Comparison of ENCODE assay signal across 15 cellular contexts in the genomic region with DNA sequence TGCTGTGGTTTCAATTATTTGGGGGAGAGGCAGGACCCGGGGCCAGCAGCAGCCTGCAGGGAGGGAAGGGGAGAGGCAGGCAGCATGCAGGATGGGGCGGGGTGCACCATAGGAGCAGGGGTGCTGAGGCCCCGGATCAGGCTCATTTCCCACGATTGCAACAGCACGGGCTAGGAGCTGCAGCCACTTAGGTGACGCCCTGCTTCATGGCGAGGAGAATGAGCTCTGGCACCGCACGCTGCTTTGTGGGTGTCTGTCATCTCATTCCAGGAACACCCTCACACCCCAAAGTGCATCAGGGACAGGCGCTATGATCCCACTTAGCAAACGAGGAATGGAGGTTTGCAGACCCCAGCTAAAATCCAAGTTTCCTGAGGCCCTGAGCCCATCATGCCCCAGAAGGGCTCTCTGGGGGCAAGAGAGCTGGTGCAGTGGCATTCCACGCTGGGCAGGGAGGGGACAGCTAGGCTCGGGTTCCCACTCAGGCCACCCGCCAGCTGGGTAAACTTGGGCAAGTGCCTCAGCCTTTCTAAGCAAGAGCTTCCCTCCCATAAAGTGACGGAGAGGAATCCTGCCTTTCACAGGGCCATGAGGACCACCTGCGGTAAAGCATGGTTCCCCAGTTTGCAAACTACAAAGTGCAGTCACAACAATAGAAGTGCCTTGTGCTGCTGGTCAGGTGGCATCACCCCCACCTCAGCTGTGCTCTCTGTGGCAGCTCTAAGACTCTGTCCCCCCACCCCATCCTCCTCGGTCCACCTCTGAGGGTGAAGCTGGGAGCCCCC. TPM values are rescaled to one million over a fixed set of nuclear protein-coding genes. Genes with fewer than 3 reads are reported as not detected.
DNase-seq lines count a peak whose midpoint lies in the region; ATAC-seq and TF ChIP-seq lines count a peak whose summit lies in the region.
"Had no signal": no experiment of that assay in that cellular context is flagged by ENCODE, and none has a peak within 500 bp of the region (broad histone marks: within the 10 kb centered on the region; RNA-seq: fewer than 3 reads in every experiment).

No MANE protein-coding gene starts in this region.

- peaks cover 10% of the 10 kb centered on the region for H3K27me3 ChIP-seq in neural progenitor cell

- peaks cover 44% of the 10 kb centered on the region for H3K4me1 Mint-ChIP-seq in neural progenitor cell

- no peaks in the 10 kb centered on the region for H3K36me3 ChIP-seq in neural progenitor cell
- H3K36me3 ChIP-seq: adrenal gland, neutrophil had no signal

- peaks cover 41% of the 10 kb centered on the region for H3K4me1 ChIP-seq in neural progenitor cell

- no peak overlapping the region for H3K9ac ChIP-seq in neural progenitor cell

- no peak overlapping the region for H2AFZ ChIP-seq in neural progenitor cell (replicated peaks)

- peaks cover 2% of the 10 kb centered on the region for H3K36me3 Mint-ChIP-seq in neural progenitor cell

- H3K79me2 ChIP-seq in neural progenitor cell (ENCODE audit: low read depth) = no peaks in the 10 kb centered on the region

- no peak for TF ChIP-seq CTCF in neural progenitor cell (IDR thresholded peaks at IDR 0.05)

- peaks cover 8% of the 10 kb centered on the region for H3F3A ChIP-seq in neural progenitor cell (ENCODE audit: low read depth)

- ATAC-seq in GM18861 (IDR thresholded peaks at IDR 0.05; ENCODE audit: unreplicated experiment) = no peak

- DNase-seq in NCI-H1694 treated with DMSO at 0.1 percent for 48 hours (lab: John Stamatoyannopoulos, UW) = peak; percentile 14
- no peak for DNase-seq in NCI-H1694 (lab: John Stamatoyannopoulos, UW)
- peak; percentile 44 for DNase-seq in NCI-H2107 (lab: John Stamatoyannopoulos, UW)
- DNase-seq in erythroblast (lab: John Stamatoyannopoulos, UW) = peak; percentile 63 to 87
- DNase-seq in neural progenitor cell (ENCODE audit: low spot score) = peak; percentile 39
- DNase-seq in foreskin melanocyte = no peak
- no peak for DNase-seq in NCI-H526 treated with DMSO at 0.1 percent for 48 hours (lab: John Stamatoyannopoulos, UW)
- DNase-seq: adrenal gland; kidney; midbrain; NCI-H1930; stimulated activated CD4-positive, alpha-beta T cell treated with anti-CD3 and anti-CD28 coated beads, Interleukin-1b, Interleukin-23, amount 100 ng/mL, for 48 hours had no signal

- no peak overlapping the region for H3K4me3 Mint-ChIP-seq in neural progenitor cell

- H4K20me1 ChIP-seq in neural progenitor cell (ENCODE audit: low read depth) = no peaks in the 10 kb centered on the region

- H3K27ac Mint-ChIP-seq in neural progenitor cell = no peak overlapping the region

- H3K27ac ChIP-seq in neural progenitor cell = no peak overlapping the region
- H3K27ac ChIP-seq: neutrophil had no signal

- no peaks in the 10 kb centered on the region for H3K9me3 Mint-ChIP-seq in neural progenitor cell

- H3K4me3 ChIP-seq in neural progenitor cell = no peak overlapping the region
- H3K4me3 ChIP-seq: adrenal gland had no signal

- no peak for TF ChIP-seq POLR2A in erythroblast (IDR thresholded peaks at IDR 0.05; ENCODE audit: low read length)

- peaks cover 18% of the 10 kb centered on the region for H3K27me3 Mint-ChIP-seq in neural progenitor cell (ENCODE audit: insufficient read depth, low read depth)

- peak overlapping the region; percentile 60 for H3K4me2 ChIP-seq in neural progenitor cell

- no peaks in the 10 kb centered on the region for H3K9me3 ChIP-seq in neural progenitor cell (ENCODE audit: low read depth)
- H3K9me3 ChIP-seq: adrenal gland, neutrophil had no signal

RNA-seq across cellular contexts. Expression of gene KCNH2, which starts 9.2 kb away (rescaled TPM):
- 2.6 and 11.1 TPM in 2 replicates for total RNA-seq in neural progenitor cell (ENCODE audit: low replicate concordance)

RNA-seq across cellular contexts. Expression of gene NOS3, which starts 21.9 kb away (rescaled TPM):
- total RNA-seq in neural progenitor cell (ENCODE audit: low replicate concordance) = 1.3 and 11.0 TPM in 2 replicates

RNA-seq across cellular contexts. Expression of gene ATG9B, which starts 55.4 kb away (rescaled TPM):
- total RNA-seq in neural progenitor cell (ENCODE audit: low replicate concordance) = 0.43 and 1.8 TPM in 2 replicates
- total RNA-seq: Daoy had no signal

RNA-seq across cellular contexts. Expression of gene ABCB8, which starts 59.4 kb away (rescaled TPM):
- total RNA-seq in neural progenitor cell (ENCODE audit: low replicate concordance) = 7.9 and 19.9 TPM in 2 replicates

Comparison
In these comparisons a context has a peak if more than half of its experiments do, and no peak if none do; other contexts are left out.
1. DNase-seq: peak in NCI-H1694 treated with DMSO at 0.1 percent for 48 hours (single experiment), NCI-H2107 (single experiment), erythroblast (2 of 2) and neural progenitor cell (single experiment); none in NCI-H1694 (single experiment), foreskin melanocyte (single experiment) and NCI-H526 treated with DMSO at 0.1 percent for 48 hours (single experiment).